ENCODE assay signal across 8 cellular contexts in genomic region chr11:26753738-26754504, GRCh38. TPM values are rescaled to one million over a fixed set of nuclear protein-coding genes. Genes with fewer than 3 reads are reported as not detected.
DNase-seq lines count a peak whose midpoint lies in the region; TF ChIP-seq lines count a peak whose summit lies in the region.

No MANE protein-coding gene starts in this region.

- no peak overlapping the region for H3K9ac ChIP-seq in GM23248

- H3K36me3 ChIP-seq in DOHH2 (ENCODE audit: control insufficient read depth, low read length), result no peaks in the 10 kb centered on the region
- H3K36me3 ChIP-seq in GM23248 (ENCODE audit: low read depth), result no peaks in the 10 kb centered on the region
- no peaks in the 10 kb centered on the region for H3K36me3 ChIP-seq in prostate gland

- peak; percentile 63 for TF ChIP-seq CTCF in DOHH2 (IDR thresholded peaks at IDR 0.05; ENCODE audit: low read depth, low read length, poor library complexity, severe bottlenecking)
- peak; percentile 60 for TF ChIP-seq CTCF in NB4 (IDR thresholded peaks at IDR 0.05; ENCODE audit: low read depth, low read length)
- peak; percentile 46 to 81 (median 74) for TF ChIP-seq CTCF in prostate gland (IDR thresholded peaks at IDR 0.05)

- intact Hi-C loops in prostate gland (cut with DNase I), result loop anchor here (2.0 to 10.0 kb wide), 5 partner anchors 141 to 405 kb away; partner anchors contain the start of gene FIBIN

- H3K4me2 ChIP-seq in DOHH2 (ENCODE audit: low read length) (no peak overlapping the region), GM23248 (ENCODE audit: unreplicated experiment) (no peak overlapping the region)

- 32 to 34% methylated on average over 8 of the region's 8 CpGs for whole genome bisulfite sequencing in GM23248 (ENCODE audit: low coverage in 1 of 2, low lambda C conversion rate in 2 of 2, missing lambda C conversion rate in 2 of 2), 2 experiments
- WGBS in prostate gland, result 35% methylated on average over 8 of the region's 8 CpGs

- H4K20me1 ChIP-seq in DOHH2 (ENCODE audit: control insufficient read depth, insufficient read depth, low read depth, low read length) (no peaks in the 10 kb centered on the region), GM23248 (ENCODE audit: insufficient read depth) (no peaks in the 10 kb centered on the region)

- H3K27me3 ChIP-seq in DOHH2 (ENCODE audit: control insufficient read depth, low read length) (peaks cover 2% of the 10 kb centered on the region; the same call in 1 of the 2 replicates), GM23248 (replicated peaks; ENCODE audit: insufficient read depth) (no peaks in the 10 kb centered on the region), prostate gland (replicated peaks; ENCODE audit: insufficient read depth) (no peaks in the 10 kb centered on the region)

- in situ Hi-C loops in GM23248 (cut with MboI), result loop anchor here (10.0 kb wide), 2 partner anchors 401 to 731 kb away; no protein-coding TSS in a partner anchor

- 0 out of 2 replicates have a peak overlapping the region, but pooled peaks have one; percentile 1 for H2AFZ ChIP-seq in GM23248

- H3K4me3 ChIP-seq in DOHH2 (ENCODE audit: low read length) (no peak overlapping the region), GM23248 (no peak overlapping the region), NB4 (ENCODE audit: low read depth, low read length) (no peak overlapping the region), prostate gland (no peak overlapping the region)

- DNase-seq in GM23248, result peak; percentile 83
- peak; percentile 59 for DNase-seq in NB4 (ENCODE audit: low read depth)
- peak; percentile 29 for DNase-seq in SKM-1 (lab: John Stamatoyannopoulos, UW; ENCODE audit: unreplicated experiment)
- DNase-seq in globus pallidus (ENCODE audit: low spot score), result peak; percentile 63
- DNase-seq in prostate gland (ENCODE audit: low spot score), result peak; percentile 49
- no peak for DNase-seq in ecto neural progenitor cell (ENCODE audit: low spot score)
- DNase-seq in stimulated activated CD4-positive, alpha-beta T cell treated with anti-CD3 and anti-CD28 coated beads, Interleukin-4, amount 100 ng/mL, for 24 hours, result no peak

- H3K9me2 ChIP-seq in DOHH2 (replicated peaks; ENCODE audit: control insufficient read depth, low read length), result no peaks in the 10 kb centered on the region
- no peaks in the 10 kb centered on the region for H3K9me2 ChIP-seq in GM23248 (ENCODE audit: insufficient read depth)

- TF ChIP-seq POLR2A in NB4 (IDR thresholded peaks at IDR 0.05; ENCODE audit: extremely low read depth, insufficient read length), result no peak
- no peak for TF ChIP-seq POLR2A in prostate gland (IDR thresholded peaks at IDR 0.05)

- H3K27ac ChIP-seq in DOHH2 (ENCODE audit: low read depth, low read length) (no peak overlapping the region), GM23248 (no peak overlapping the region), prostate gland (no peak overlapping the region)

- H3F3A ChIP-seq in DOHH2 (ENCODE audit: control insufficient read depth, insufficient read depth) (no peaks in the 10 kb centered on the region), GM23248 (ENCODE audit: insufficient read depth) (no peaks in the 10 kb centered on the region)

- H3K9me3 ChIP-seq in DOHH2 (ENCODE audit: control insufficient read depth, insufficient read depth, low read length) (no peaks in the 10 kb centered on the region), GM23248 (ENCODE audit: low read depth) (no peaks in the 10 kb centered on the region), prostate gland (no peaks in the 10 kb centered on the region)

- H3K79me2 ChIP-seq in DOHH2 (ENCODE audit: control insufficient read depth, low read length), result no peaks in the 10 kb centered on the region
- H3K79me2 ChIP-seq in GM23248 (ENCODE audit: insufficient read depth), result no peaks in the 10 kb centered on the region

- H3K4me1 ChIP-seq in DOHH2 (ENCODE audit: control insufficient read depth, low read length), result no peaks in the 10 kb centered on the region
- H3K4me1 ChIP-seq in GM23248 (ENCODE audit: insufficient read depth), result no peaks in the 10 kb centered on the region
- H3K4me1 ChIP-seq in prostate gland (replicated peaks), result no peaks in the 10 kb centered on the region

RNA-seq across cellular contexts. Expression of gene SLC5A12, which starts 32.1 kb away (rescaled TPM):
- 0.43 TPM in 1 of 2 replicates, not detected in the other for total RNA-seq in GM23248 (2014; rRNA removed; shearing (Covaris generic))
- 0.03 and 0.24 TPM in 2 replicates for polyA plus RNA-seq in GM23248 (2016; fragmentation: Nextera tagmentation; extraction: Ambion mirVana)
- total RNA-seq in prostate gland, result not detected

Comparison
In these comparisons a context has a peak if more than half of its experiments do, and no peak if none do; other contexts are left out.
1. DNase-seq: peak in GM23248 (single experiment), NB4 (single experiment), SKM-1 (single experiment), globus pallidus (single experiment) and prostate gland (single experiment); none in ecto neural progenitor cell (single experiment) and stimulated activated CD4-positive, alpha-beta T cell treated with anti-CD3 and anti-CD28 coated beads, Interleukin-4, amount 100 ng/mL, for 24 hours (single experiment).
2. Peak in every context shown above with its lines, with median percentiles within 50 percentile points of each other: CTCF ChIP-seq.